ENCODE assay signal across 8 cellular contexts in the genomic region with DNA sequence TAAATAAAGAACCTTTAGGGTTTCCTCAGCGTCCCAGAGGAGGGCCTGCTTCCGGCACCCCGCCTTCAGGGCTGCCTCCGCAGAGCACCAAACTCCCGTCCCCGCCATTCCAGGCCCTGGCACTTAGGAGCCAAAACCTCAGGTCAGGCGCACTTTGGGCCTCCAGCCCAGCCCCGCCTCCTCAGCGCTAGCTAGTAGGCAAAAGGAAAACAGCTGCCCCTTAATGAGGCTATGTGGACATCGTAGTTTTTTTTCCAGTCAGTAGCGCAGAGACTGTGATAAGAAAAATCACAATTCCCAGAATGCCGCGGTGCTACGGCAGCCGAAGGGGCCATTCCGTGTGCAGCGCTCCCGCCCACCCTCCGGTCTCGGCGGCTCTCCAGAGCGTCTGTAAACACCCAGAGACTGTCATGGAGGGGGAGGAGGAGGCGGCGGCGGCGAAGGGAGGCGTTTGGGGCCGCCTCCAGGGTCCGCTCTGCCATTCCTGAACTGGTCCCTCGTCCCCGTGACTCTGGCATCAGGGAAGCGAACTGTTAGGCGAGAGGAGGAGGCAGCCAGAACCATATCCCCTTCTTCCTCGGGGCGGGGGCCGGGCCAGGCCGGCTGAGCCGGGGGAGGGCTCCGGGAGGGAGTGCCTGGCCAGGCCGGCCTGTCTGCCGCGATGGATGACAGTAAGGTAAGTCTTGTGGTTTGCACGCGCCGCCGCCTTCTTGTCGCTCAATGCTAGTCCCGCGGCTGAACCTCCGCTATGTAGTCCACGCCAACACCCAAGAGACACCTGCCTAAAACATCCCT. TPM values are rescaled to one million over a fixed set of nuclear protein-coding genes. Genes with fewer than 3 reads are reported as not detected.
DNase-seq lines count a peak whose midpoint lies in the region; ATAC-seq and TF ChIP-seq lines count a peak whose summit lies in the region.

A gene with protein sequence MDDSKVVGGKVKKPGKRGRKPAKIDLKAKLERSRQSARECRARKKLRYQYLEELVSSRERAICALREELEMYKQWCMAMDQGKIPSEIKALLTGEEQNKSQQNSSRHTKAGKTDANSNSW (plus strand): TSS at position 365 of the 795 bp plus-strand sequence. CDS start 297 bp downstream, at position 662.

- H3K4me3 ChIP-seq in GM12865 (ENCODE audit: low read depth, low read length) (peak within 1 kb of the TSS; percentile 71), adrenal gland (peak within 1 kb of the TSS; percentile 62 to 89 (median 66)), heart left ventricle (peak within 1 kb of the TSS; percentile 70 to 90 (median 79))

- peaks cover 12% of the 10 kb centered on the region for H3K36me3 Mint-ChIP-seq in type B pancreatic cell

- TF ChIP-seq POLR2A in adrenal gland (IDR thresholded peaks at IDR 0.05) (peak; percentile 82 to 93), heart left ventricle (IDR thresholded peaks at IDR 0.05) (peak in 1 of 2 donors; percentile 44)

- peak within 1 kb of the TSS; percentile 91 for H3K4me3 Mint-ChIP-seq in type B pancreatic cell

- H3K27me3 ChIP-seq in adrenal gland, result no peaks in the 10 kb centered on the region
- H3K27me3 ChIP-seq in heart left ventricle, result no peaks in the 10 kb centered on the region

- H3K9me3 ChIP-seq in adrenal gland (replicated peaks in 1 of 3), result no peaks in the 10 kb centered on the region
- H3K9me3 ChIP-seq in heart left ventricle, result no peaks in the 10 kb centered on the region

- H3K27ac ChIP-seq in adrenal gland, result peak within 1 kb of the TSS; percentile 83 to 98 (median 92)
- H3K27ac ChIP-seq in heart left ventricle, result peak within 1 kb of the TSS; percentile 86 to 98 (median 94)

- ATAC-seq in HG02678 (IDR thresholded peaks at IDR 0.05; ENCODE audit: unreplicated experiment), result peak; percentile 73
- peak; percentile 97 for ATAC-seq in heart left ventricle

- DNase-seq in GM12865 (ENCODE audit: low read depth) (peak; percentile 95), NCI-H1417 (lab: John Stamatoyannopoulos, UW) (peak; percentile 95 to 99 (median 99)), T-helper 1 cell (peak; percentile 69 to 89 (median 81)), adrenal gland (peak; percentile 93 to 98 (median 97)), heart left ventricle (peak; percentile 93 to 97 (median 94)), pons (ENCODE audit: low spot score) (peak; percentile 96), type B pancreatic cell (ENCODE audit: extremely low spot score, unreplicated experiment) (peak; percentile 88)

- intact Hi-C loops in adrenal gland (cut with DNase I) (no loop called here), heart left ventricle (cut with DNase I) (loop anchor here in 5 of 10 donors (2.0 to 5.0 kb wide), 5 partner anchors 49 to 254 kb away; a partner anchor contains a TSS)

- TF ChIP-seq CTCF in GM12865 (IDR thresholded peaks at IDR 0.05; ENCODE audit: insufficient read depth, low read depth, low read length, missing control alignments) (no peak), adrenal gland (IDR thresholded peaks at IDR 0.05) (no peak), heart left ventricle (IDR thresholded peaks at IDR 0.05) (peak in 2 of 12 donors; percentile 18 to 21), type B pancreatic cell (conservative IDR thresholded peaks at IDR 0.05) (no peak)

- WGBS in adrenal gland, 4 donors, result 0 to 2% (median 1%) methylated on average over 15 to 51 of the region's 51 CpGs
- WGBS in heart left ventricle, 4 donors, result 0 to 1% (median 1%) methylated on average over 37 to 51 of the region's 51 CpGs

- H3K4me1 Mint-ChIP-seq in type B pancreatic cell (ENCODE audit: unreplicated experiment), result peaks cover 13% of the 10 kb centered on the region

- no peaks in the 10 kb centered on the region for H3K36me3 ChIP-seq in adrenal gland (replicated peaks in 1 of 2)
- H3K36me3 ChIP-seq in heart left ventricle, result peaks cover 0 to 14% (median 3%) of the 10 kb centered on the region in 9 donors

- H3K9me3 Mint-ChIP-seq in type B pancreatic cell, result no peaks in the 10 kb centered on the region

- H3K4me1 ChIP-seq in adrenal gland (replicated peaks in 1 of 2) (peaks cover 23 to 54% of the 10 kb centered on the region in 2 donors), heart left ventricle (peaks cover 0 to 65% (median 22%) of the 10 kb centered on the region in 12 donors)

- H3K27ac Mint-ChIP-seq in type B pancreatic cell, result peak within 1 kb of the TSS; percentile 99

- no peaks in the 10 kb centered on the region for H3K27me3 Mint-ChIP-seq in type B pancreatic cell

RNA-seq across cellular contexts. Expression of the gene that starts here (rescaled TPM):
- total RNA-seq in adrenal gland, result 100 to 1,000 TPM; 116 to 357 (median 151) TPM
- 100 to 1,000 TPM in 1 of 3 donors, 10 to 100 TPM in 2; 41.5 to 307 (median 50.4) TPM for polyA plus RNA-seq in adrenal gland
- 10 to 100 TPM; 15.5 to 30.0 (median 19.9) TPM for total RNA-seq in heart left ventricle
- 10 to 100 TPM in 1 of 2 donors, 1 to 10 TPM in 1; 8.8 to 15.6 TPM for polyA plus RNA-seq in heart left ventricle
- 11.9 and 21.4 TPM in 2 replicates for total RNA-seq in type B pancreatic cell (ENCODE audit: low replicate concordance)

Comparison
In these comparisons a context has a peak if more than half of its experiments do, and no peak if none do; other contexts are left out.
1. Peak in every context shown above with its lines: DNase-seq, ATAC-seq, H3K4me3 ChIP-seq and H3K27ac ChIP-seq.